14 cellular contexts compared by ENCODE assay signal in genomic region chr10:72008096-72008933, GRCh38. TPM values are rescaled to one million over a fixed set of nuclear protein-coding genes. Genes with fewer than 3 reads are reported as not detected.
DNase-seq lines count a peak whose midpoint lies in the region; ATAC-seq and TF ChIP-seq lines count a peak whose summit lies in the region.
"Had no signal": no experiment of that assay in that cellular context is flagged by ENCODE, and none has a peak within 500 bp of the region (broad histone marks: within the 10 kb centered on the region; RNA-seq: fewer than 3 reads in every experiment).

No MANE protein-coding gene starts in this region.

- H2BK120ac ChIP-seq in H9 (ENCODE audit: low read depth, low read length, poor library complexity, severe bottlenecking): no peak overlapping the region

- TF ChIP-seq CTCF in Peyer's patch (IDR thresholded peaks at IDR 0.05) (no peak), dorsolateral prefrontal cortex (IDR thresholded peaks at IDR 0.05 in 54 of 56, conservative IDR thresholded peaks at IDR 0.05 in 2 of 56; ENCODE audit: low read depth in 1 of 56, partially characterized antibody in 56 of 56) (no peak), H9 (conservative IDR thresholded peaks at IDR 0.05) (no peak)

- intact Hi-C loops in dorsolateral prefrontal cortex (cut with DNase I): no loop called here

- no peak overlapping the region for H4K8ac ChIP-seq in H9 (replicated peaks; ENCODE audit: insufficient read length, low read depth, low read length)

- TF ChIP-seq POLR2A in Peyer's patch (IDR thresholded peaks at IDR 0.05): no peak

- H3K27me3 Mint-ChIP-seq in H9 (ENCODE audit: low read depth): no peaks in the 10 kb centered on the region
- H3K27me3 Mint-ChIP-seq: natural killer cell treated with Interleukin-12 subunit alpha and Interleukin-12 subunit beta and Interleukin-15 and Interleukin-18, amount 100 ng/mL, for 72 hours had no signal

- DNase-seq in Peyer's patch (no peak), dorsolateral prefrontal cortex (no peak), H9 (no peak), MV-4-11 (lab: John Stamatoyannopoulos, UW) (no peak)
- DNase-seq: activated naive CD4-positive, alpha-beta T cell treated with anti-CD3 and anti-CD28 coated beads for 36 hours; effector CD8-positive, alpha-beta T cell; NCI-H774; SW 1271 had no signal

- 95% methylated on average over 56 of the region's 56 CpGs for WGBS in thymus
- no CpG with 5 or more reads among the region's 56 CpGs for WGBS in H9 (ENCODE audit: extremely low coverage, insufficient read length, low lambda C conversion rate)

- no peak overlapping the region for H2AFZ ChIP-seq in H9 (ENCODE audit: low read length)

- no peak overlapping the region for H3K56ac ChIP-seq in H9 (ENCODE audit: insufficient read length, low read depth, low read length)

- H3K36me3 ChIP-seq in Peyer's patch: no peaks in the 10 kb centered on the region
- peaks cover 0 to 11% of the 10 kb centered on the region in 2 donors for H3K36me3 ChIP-seq in muscle layer of duodenum (ENCODE audit: control insufficient read depth in 1 of 2, insufficient read depth in 2 of 2, low read length in 2 of 2)
- H3K36me3 ChIP-seq in thymus (ENCODE audit: control insufficient read depth, insufficient read depth): no peaks in the 10 kb centered on the region

- no peak overlapping the region for H3K9ac ChIP-seq in H9 (ENCODE audit: extremely low read depth, insufficient read length, low read length)

- H3K4ac ChIP-seq in H9 (ENCODE audit: low read depth, low read length): no peak overlapping the region

- peaks cover 0 to 8% (median 2%) of the 10 kb centered on the region in 3 experiments; a peak in 2 of 7 replicates for H3K36me3 Mint-ChIP-seq in H9 (ENCODE audit: insufficient read depth in 1 of 3, low read depth in 3 of 3)
- H3K36me3 Mint-ChIP-seq: natural killer cell treated with Interleukin-12 subunit alpha and Interleukin-12 subunit beta and Interleukin-15 and Interleukin-18, amount 100 ng/mL, for 72 hours had no signal

- H2BK20ac ChIP-seq in H9 (ENCODE audit: low read depth, low read length, poor library complexity, severe bottlenecking): no peak overlapping the region

- no peak overlapping the region for H2AK5ac ChIP-seq in H9 (ENCODE audit: insufficient read length, low read length)

- H2BK5ac ChIP-seq in H9 (ENCODE audit: insufficient read length, low read length): no peak overlapping the region

- H3K27ac ChIP-seq in Peyer's patch (peak overlapping the region; percentile 26 to 91 (median 62)), dorsolateral prefrontal cortex (peak overlapping the region; percentile 84 to 100 (median 96)), muscle layer of duodenum (ENCODE audit: low read length) (peak overlapping the region; percentile 94), thymus (ENCODE audit: low read depth) (peak overlapping the region; percentile 50), H9 (ENCODE audit: insufficient read length, low read depth, low read length) (no peak overlapping the region)

- H3T11ph ChIP-seq in H9 (ENCODE audit: low read length): no peak overlapping the region

- H3K23me2 ChIP-seq in H9 (ENCODE audit: insufficient read length, low read depth, low read length, poor library complexity, severe bottlenecking): no peaks in the 10 kb centered on the region

- no peak overlapping the region for H3K4me2 ChIP-seq in H9 (ENCODE audit: insufficient read depth, insufficient read length, low read length)

- ATAC-seq in GM19324 (IDR thresholded peaks at IDR 0.05; ENCODE audit: low FRiP score, unreplicated experiment) (no peak), HG03571 (IDR thresholded peaks at IDR 0.05; ENCODE audit: unreplicated experiment) (no peak)

- no peak overlapping the region for H3K4me3 ChIP-seq in Peyer's patch
- no peak overlapping the region for H3K4me3 ChIP-seq in dorsolateral prefrontal cortex
- H3K4me3 ChIP-seq in muscle layer of duodenum (ENCODE audit: low read depth in 1 of 2, low read length in 2 of 2): peak overlapping the region in 1 of 2 donors; percentile 15
- no peak overlapping the region for H3K4me3 ChIP-seq in thymus (ENCODE audit: low read length)
- H3K4me3 ChIP-seq: MG63 had no signal

- no peaks in the 10 kb centered on the region for H3K79me1 ChIP-seq in H9 (ENCODE audit: insufficient read depth, low read depth, low read length, poor library complexity, severe bottlenecking)

- H3K4me1 ChIP-seq in Peyer's patch (peaks cover 0 to 26% (median 0%) of the 10 kb centered on the region in 4 donors), muscle layer of duodenum (ENCODE audit: control insufficient read depth in 1 of 2, insufficient read depth in 2 of 2, low read length in 2 of 2) (peaks cover 15 to 50% of the 10 kb centered on the region in 2 donors), thymus (ENCODE audit: control insufficient read depth, insufficient read depth, low read length) (no peaks in the 10 kb centered on the region), H9 (ENCODE audit: insufficient read depth, low read length) (no peaks in the 10 kb centered on the region)

- no peak overlapping the region for H4K91ac ChIP-seq in H9 (ENCODE audit: insufficient read length, low read depth, low read length)

- no peak overlapping the region for H3K18ac ChIP-seq in H9 (ENCODE audit: insufficient read length, low read depth, low read length)

- no peaks in the 10 kb centered on the region for H3K9me3 Mint-ChIP-seq in H9
- H3K9me3 Mint-ChIP-seq: activated naive CD4-positive, alpha-beta T cell treated with anti-CD3 and anti-CD28 coated beads for 36 hours; natural killer cell treated with Interleukin-12 subunit alpha and Interleukin-12 subunit beta and Interleukin-15 and Interleukin-18, amount 100 ng/mL, for 72 hours had no signal

- H3K4me1 Mint-ChIP-seq in H9: peaks cover 2 to 3% of the 10 kb centered on the region in 2 experiments

- H3K14ac ChIP-seq in H9 (ENCODE audit: insufficient read depth, low read length): no peak overlapping the region

- no peak overlapping the region for H2BK15ac ChIP-seq in H9 (ENCODE audit: low read depth, low read length)

- H3K9me3 ChIP-seq in Peyer's patch: no peaks in the 10 kb centered on the region
- no peaks in the 10 kb centered on the region for H3K9me3 ChIP-seq in muscle layer of duodenum (ENCODE audit: control insufficient read depth in 1 of 2, low read length in 2 of 2)
- no peaks in the 10 kb centered on the region for H3K9me3 ChIP-seq in thymus (ENCODE audit: control insufficient read depth)
- no peaks in the 10 kb centered on the region for H3K9me3 ChIP-seq in H9 (ENCODE audit: control insufficient read depth, low read depth, low read length)
- H3K9me3 ChIP-seq: MG63 had no signal

- H2BK12ac ChIP-seq in H9 (ENCODE audit: insufficient read length, low read depth, low read length): no peak overlapping the region

- no peak overlapping the region for H4K5ac ChIP-seq in H9 (ENCODE audit: insufficient read length, low read depth, low read length)

- no peaks in the 10 kb centered on the region for H4K20me1 ChIP-seq in H9 (ENCODE audit: control insufficient read depth, insufficient read depth, insufficient read length)

- H3K27me3 ChIP-seq in Peyer's patch: no peaks in the 10 kb centered on the region
- H3K27me3 ChIP-seq in dorsolateral prefrontal cortex: no peaks in the 10 kb centered on the region
- no peaks in the 10 kb centered on the region for H3K27me3 ChIP-seq in muscle layer of duodenum (ENCODE audit: low read depth, low read length)
- no peaks in the 10 kb centered on the region for H3K27me3 ChIP-seq in thymus (ENCODE audit: control insufficient read depth, insufficient read depth)
- no peaks in the 10 kb centered on the region for H3K27me3 ChIP-seq in H9 (ENCODE audit: insufficient read depth, low read length)
- H3K27me3 ChIP-seq: MG63 had no signal

- no peaks in the 10 kb centered on the region for H3K79me2 ChIP-seq in H9 (ENCODE audit: insufficient read depth, low read length)

- peak overlapping the region in 1 of 3 experiments; percentile 64; a peak in 1 of 7 replicates for H3K27ac Mint-ChIP-seq in H9
- H3K27ac Mint-ChIP-seq: activated naive CD4-positive, alpha-beta T cell treated with anti-CD3 and anti-CD28 coated beads for 36 hours; natural killer cell treated with Interleukin-12 subunit alpha and Interleukin-12 subunit beta and Interleukin-15 and Interleukin-18, amount 100 ng/mL, for 72 hours had no signal

- no peak overlapping the region for H3K23ac ChIP-seq in H9 (ENCODE audit: insufficient read length, low read depth, low read length)

- no peak overlapping the region for H3K4me3 Mint-ChIP-seq in H9
- H3K4me3 Mint-ChIP-seq: activated naive CD4-positive, alpha-beta T cell treated with anti-CD3 and anti-CD28 coated beads for 36 hours; natural killer cell treated with Interleukin-12 subunit alpha and Interleukin-12 subunit beta and Interleukin-15 and Interleukin-18, amount 100 ng/mL, for 72 hours had no signal

RNA-seq across cellular contexts. Expression of gene CHST3, which starts 44.1 kb away (rescaled TPM):
- total RNA-seq in Peyer's patch (1 to 10 TPM in 3 of 4 donors, under 1 TPM in 1; 0.88 to 9.1 (median 3.0) TPM), dorsolateral prefrontal cortex (10 to 100 TPM in 108 of 120 experiments, 1 to 10 TPM in 12; 7.0 to 62.9 (median 19.6) TPM), H9 (2021) (6.0 and 6.1 TPM in 2 replicates)
- 2.5 TPM for polyA plus RNA-seq in thymus
- total RNA-seq: natural killer cell treated with Interleukin-12 subunit alpha and Interleukin-12 subunit beta and Interleukin-15 and Interleukin-18, amount 100 ng/mL, for 72 hours had no signal
